Comparison of ENCODE assay signal across 8 cellular contexts in the genomic region with DNA sequence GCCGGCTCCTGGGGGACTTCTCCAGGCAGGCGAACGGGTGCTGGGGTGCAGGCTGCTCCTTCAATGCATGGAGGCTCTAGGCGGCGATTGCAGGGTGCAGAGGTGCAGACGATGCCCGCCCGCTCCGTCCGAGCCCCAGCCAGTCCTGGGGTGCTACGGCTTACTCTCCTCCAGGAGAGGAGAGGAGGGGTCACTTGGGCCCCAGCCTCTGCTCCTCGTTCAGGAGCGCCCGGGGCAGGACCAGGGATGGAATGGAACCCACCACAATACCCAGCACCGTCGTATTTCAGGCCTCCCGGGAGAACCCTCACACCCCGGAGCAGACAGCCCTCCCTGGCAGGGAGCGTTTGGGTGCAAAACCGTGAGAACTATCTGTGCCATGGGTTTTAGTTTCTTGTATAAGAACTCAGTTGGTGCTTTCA. TPM values are rescaled to one million over a fixed set of nuclear protein-coding genes. Genes with fewer than 3 reads are reported as not detected.
DNase-seq lines count a peak whose midpoint lies in the region; ATAC-seq and TF ChIP-seq lines count a peak whose summit lies in the region.

No MANE protein-coding gene starts in this region.

- H3K4me3 Mint-ChIP-seq in CD4-positive, alpha-beta T cell: peak overlapping the region; percentile 78
- H3K4me3 Mint-ChIP-seq in H9: peak overlapping the region; percentile 89 to 93

- no peak overlapping the region for H3K18ac ChIP-seq in H9 (ENCODE audit: insufficient read length, low read depth, low read length)

- POLR2A ChIA-PET in CD4-positive, alpha-beta T cell (lab: Charles Lee): interaction anchor here (0.6 to 1.7 kb wide), 6 partner anchors 9 to 47 kb away, joined by 3 to 8 read pairs (median 4); partner anchors contain the start of gene ARHGEF18

- H3T11ph ChIP-seq in H9 (ENCODE audit: low read length): no peak overlapping the region

- no peak overlapping the region for H2BK15ac ChIP-seq in H9 (ENCODE audit: low read depth, low read length)

- no CpG with 5 or more reads among the region's 20 CpGs for WGBS in H9 (ENCODE audit: extremely low coverage, insufficient read length, low lambda C conversion rate)

- H3K27ac Mint-ChIP-seq in CD4-positive, alpha-beta T cell: peak overlapping the region; percentile 76
- no peak overlapping the region; a peak in 1 of 7 replicates for H3K27ac Mint-ChIP-seq in H9

- no peak overlapping the region for H2BK120ac ChIP-seq in H9 (ENCODE audit: low read depth, low read length, poor library complexity, severe bottlenecking)

- H3K9ac ChIP-seq in H9 (ENCODE audit: extremely low read depth, insufficient read length, low read length) (peak overlapping the region; percentile 81), neural cell (ENCODE audit: low read length) (peak overlapping the region; percentile 89)

- no peak overlapping the region for H4K91ac ChIP-seq in H9 (ENCODE audit: insufficient read length, low read depth, low read length)

- peak overlapping the region; percentile 39; the same call in 1 of the 2 replicates for H3K14ac ChIP-seq in H9 (ENCODE audit: insufficient read depth, low read length)

- intact Hi-C loops in CD4-positive, alpha-beta T cell (cut with DNase I, micrococcal nuclease): loop anchor here in 1 of 2 experiments (5.0 kb wide), 1 partner anchor 48 kb away; the partner anchor contains the start of gene ARHGEF18

- H2BK20ac ChIP-seq in H9 (ENCODE audit: low read depth, low read length, poor library complexity, severe bottlenecking): no peak overlapping the region

- no peak overlapping the region for H4K5ac ChIP-seq in H9 (ENCODE audit: insufficient read length, low read depth, low read length)

- H3K9me3 ChIP-seq in CD4-positive, alpha-beta T cell (ENCODE audit: control insufficient read depth, low read length): no peaks in the 10 kb centered on the region
- H3K9me3 ChIP-seq in H9 (ENCODE audit: control insufficient read depth, low read depth, low read length) (no peaks in the 10 kb centered on the region), RWPE2 (ENCODE audit: severe bottlenecking) (no peaks in the 10 kb centered on the region), neural cell (ENCODE audit: low read length) (no peaks in the 10 kb centered on the region)

- H3K79me1 ChIP-seq in H9 (ENCODE audit: insufficient read depth, low read depth, low read length, poor library complexity, severe bottlenecking): no peaks in the 10 kb centered on the region

- H4K20me1 ChIP-seq in H9 (ENCODE audit: control insufficient read depth, insufficient read depth, insufficient read length) (no peaks in the 10 kb centered on the region), neural cell (ENCODE audit: insufficient read depth) (no peaks in the 10 kb centered on the region)

- H3F3A ChIP-seq in neural cell (ENCODE audit: insufficient read depth, low read length, poor library complexity, severe bottlenecking): no peaks in the 10 kb centered on the region

- no peak for TF ChIP-seq RAD21 in neural cell (conservative IDR thresholded peaks at IDR 0.05)

- TF ChIP-seq CTCF in CD4-positive, alpha-beta T cell (IDR thresholded peaks at IDR 0.05): no peak
- TF ChIP-seq CTCF in H9 (conservative IDR thresholded peaks at IDR 0.05): no peak
- TF ChIP-seq CTCF in RWPE2 (IDR thresholded peaks at IDR 0.05; ENCODE audit: poor library complexity, severe bottlenecking): no peak
- no peak for TF ChIP-seq CTCF in neural cell (IDR thresholded peaks at IDR 0.05; ENCODE audit: poor library complexity, severe bottlenecking)

- TF ChIP-seq POLR2A in erythroblast (IDR thresholded peaks at IDR 0.05; ENCODE audit: low read length): peak; percentile 35

- H3K36me3 Mint-ChIP-seq in CD4-positive, alpha-beta T cell (ENCODE audit: low read depth): peaks cover 69% of the 10 kb centered on the region
- H3K36me3 Mint-ChIP-seq in H9 (ENCODE audit: insufficient read depth in 1 of 3, low read depth in 3 of 3): peaks cover 0 to 2% (median 0%) of the 10 kb centered on the region in 3 experiments; a peak in 3 of 7 replicates

- TF ChIP-seq EP300 in neural cell (conservative IDR thresholded peaks at IDR 0.05; ENCODE audit: poor library complexity, severe bottlenecking): no peak

- no peaks in the 10 kb centered on the region for H3K9me2 ChIP-seq in neural cell (ENCODE audit: insufficient read depth, low read length)

- H3K4me1 ChIP-seq in H9 (ENCODE audit: insufficient read depth, low read length): peaks cover 3% of the 10 kb centered on the region; the same call in 1 of the 2 replicates
- peaks cover 39% of the 10 kb centered on the region for H3K4me1 ChIP-seq in RWPE2 (ENCODE audit: insufficient read depth, poor library complexity, severe bottlenecking)

- no peak overlapping the region for H2AK5ac ChIP-seq in H9 (ENCODE audit: insufficient read length, low read length)

- DNase-seq in CD4-positive, alpha-beta T cell: no peak
- DNase-seq in H9: no peak
- no peak for DNase-seq in RWPE2 (ENCODE audit: low spot score)
- peak in 1 of 2 experiments; percentile 60 for DNase-seq in erythroblast (lab: John Stamatoyannopoulos, UW)
- DNase-seq in SHP77 (lab: John Stamatoyannopoulos, UW): no peak
- no peak for DNase-seq in superior temporal gyrus (ENCODE audit: extremely low spot score)
- DNase-seq in SKM-1 (lab: John Stamatoyannopoulos, UW; ENCODE audit: unreplicated experiment): no peak

- H2BK12ac ChIP-seq in H9 (ENCODE audit: insufficient read length, low read depth, low read length): no peak overlapping the region

- no peak overlapping the region for H3K4ac ChIP-seq in H9 (ENCODE audit: low read depth, low read length)

- no peaks in the 10 kb centered on the region for H3K27me3 ChIP-seq in CD4-positive, alpha-beta T cell (ENCODE audit: control insufficient read depth, insufficient read depth, low read length)
- no peaks in the 10 kb centered on the region for H3K27me3 ChIP-seq in H9 (ENCODE audit: insufficient read depth, low read length)
- H3K27me3 ChIP-seq in RWPE2 (ENCODE audit: insufficient read depth, poor library complexity, severe bottlenecking): no peaks in the 10 kb centered on the region
- no peaks in the 10 kb centered on the region for H3K27me3 ChIP-seq in neural cell (ENCODE audit: insufficient read depth, low read depth, low read length)

- H4K8ac ChIP-seq in H9 (replicated peaks; ENCODE audit: insufficient read length, low read depth, low read length): no peak overlapping the region

- H3K4me3 ChIP-seq in RWPE2 (ENCODE audit: severe bottlenecking): peak overlapping the region; percentile 91
- peak overlapping the region; percentile 99 for H3K4me3 ChIP-seq in neural cell (ENCODE audit: low read length)

- H3K56ac ChIP-seq in H9 (ENCODE audit: insufficient read length, low read depth, low read length): no peak overlapping the region

- no peak overlapping the region for H3K23ac ChIP-seq in H9 (ENCODE audit: insufficient read length, low read depth, low read length)

- no peak for ATAC-seq in CD4-positive, alpha-beta T cell (ENCODE audit: poor library complexity)
- no peak; the same call in 2 of the 3 replicates for ATAC-seq in RWPE2 (ENCODE audit: low read depth)

- H3K9me3 Mint-ChIP-seq in CD4-positive, alpha-beta T cell: no peaks in the 10 kb centered on the region
- no peaks in the 10 kb centered on the region; a peak in 2 of 5 replicates for H3K9me3 Mint-ChIP-seq in H9

- peak overlapping the region; percentile 57 for H3K27ac ChIP-seq in CD4-positive, alpha-beta T cell (ENCODE audit: low read depth, low read length)
- no peak overlapping the region for H3K27ac ChIP-seq in H9 (ENCODE audit: insufficient read length, low read depth, low read length)
- peak overlapping the region; percentile 99 for H3K27ac ChIP-seq in RWPE2 (ENCODE audit: poor library complexity, severe bottlenecking)
- H3K27ac ChIP-seq in neural cell (ENCODE audit: low read length): peak overlapping the region; percentile 65

- H3K79me2 ChIP-seq in H9 (ENCODE audit: insufficient read depth, low read length) (peaks cover 17% of the 10 kb centered on the region; the same call in 1 of the 2 replicates), neural cell (replicated peaks; ENCODE audit: insufficient read depth, low read length) (peaks cover 27% of the 10 kb centered on the region)

- H3K36me3 ChIP-seq in RWPE2 (ENCODE audit: low read depth) (peaks cover 16% of the 10 kb centered on the region), neural cell (ENCODE audit: insufficient read depth, low read length) (no peaks in the 10 kb centered on the region)

- H2AFZ ChIP-seq in H9 (ENCODE audit: low read length): no peak overlapping the region
- H2AFZ ChIP-seq in neural cell (ENCODE audit: low read depth, low read length): peak overlapping the region; percentile 95

- peak overlapping the region; percentile 93 for H3K4me2 ChIP-seq in H9 (ENCODE audit: insufficient read depth, insufficient read length, low read length)
- peak overlapping the region; percentile 93 for H3K4me2 ChIP-seq in neural cell (ENCODE audit: low read length)

- H3K27me3 Mint-ChIP-seq in CD4-positive, alpha-beta T cell: no peaks in the 10 kb centered on the region
- H3K27me3 Mint-ChIP-seq in H9 (ENCODE audit: low read depth): no peaks in the 10 kb centered on the region; the same call in 1 of the 2 replicates

- H3K23me2 ChIP-seq in H9 (ENCODE audit: insufficient read length, low read depth, low read length, poor library complexity, severe bottlenecking): peaks cover 10% of the 10 kb centered on the region

- CTCF ChIA-PET in CD4-positive, alpha-beta T cell (lab: Charles Lee): no interaction called here

- peaks cover 57% of the 10 kb centered on the region for H3K4me1 Mint-ChIP-seq in CD4-positive, alpha-beta T cell (ENCODE audit: low read depth)
- H3K4me1 Mint-ChIP-seq in H9: peaks cover 18 to 23% of the 10 kb centered on the region in 2 experiments

- no peak overlapping the region for H2BK5ac ChIP-seq in H9 (ENCODE audit: insufficient read length, low read length)

TF ChIP-seq in neural cell, 6 proteins besides CTCF, POLR2A, EP300 and RAD21 (continues in another document):
- TF ChIP-seq EZH2 (IDR thresholded peaks at IDR 0.05; ENCODE audit: borderline replicate concordance, insufficient read depth, low read length, poor library complexity, severe bottlenecking) (no peak), MXI1 (conservative IDR thresholded peaks at IDR 0.05; ENCODE audit: poor library complexity, severe bottlenecking) (no peak), SMC3 (conservative IDR thresholded peaks at IDR 0.05; ENCODE audit: poor library complexity) (peak; percentile 5), TAF1 (IDR thresholded peaks at IDR 0.05; ENCODE audit: low read depth) (no peak)

RNA-seq across cellular contexts. Expression of gene ARHGEF18, which starts 46.6 kb away (rescaled TPM):
- total RNA-seq in CD4-positive, alpha-beta T cell: 100 to 1,000 TPM; 121 TPM
- 37.2 and 38.3 TPM in 2 replicates for total RNA-seq in H9 (2021)
- polyA plus RNA-seq in neural cell: 22.7 and 33.6 TPM in 2 replicates
- polyA minus RNA-seq in neural cell: 48.0 and 53.3 TPM in 2 replicates
